Comparison of ENCODE assay signal across 8 cellular contexts in genomic region chr19:28984315-28984714, GRCh38.
"Had no signal": no experiment of that assay in that cellular context is flagged by ENCODE, and none has a peak within 500 bp of the region (broad histone marks: within the 10 kb centered on the region; RNA-seq: fewer than 3 reads in every experiment).

No MANE protein-coding gene starts in this region.

- H3K4me3 ChIP-seq: GM23338 had no signal

- DNase-seq: H9, HCEC 1CT, IMR-90, KBM-7 had no signal

- FAIRE-seq: H1, H54, HTR-8/SVneo had no signal

- H3K4me3 Mint-ChIP-seq: GM23338, H9 had no signal

- H3K9me3 Mint-ChIP-seq: GM23338, H9 had no signal

- H3K27ac Mint-ChIP-seq: GM23338, H9 had no signal
